Comparison of ENCODE assay signal across 9 cellular contexts in genomic region chr6:13431861-13432465, GRCh38. TPM values are rescaled to one million over a fixed set of nuclear protein-coding genes. Genes with fewer than 3 reads are reported as not detected.
DNase-seq lines count a peak whose midpoint lies in the region; ATAC-seq, FAIRE-seq and TF ChIP-seq lines count a peak whose summit lies in the region.
"Had no signal": no experiment of that assay in that cellular context is flagged by ENCODE, and none has a peak within 500 bp of the region (broad histone marks: within the 10 kb centered on the region; RNA-seq: fewer than 3 reads in every experiment).

No MANE protein-coding gene starts in this region.

- TF ChIP-seq CTCF in WTC11 (IDR thresholded peaks at IDR 0.05) = no peak
- TF ChIP-seq CTCF in endothelial cell of umbilical vein (IDR thresholded peaks at IDR 0.05; ENCODE audit: extremely low read depth in 1 of 2, insufficient read depth in 1 of 2, low read depth in 1 of 2, low read length in 2 of 2) = no peak
- TF ChIP-seq CTCF in hepatocyte (IDR thresholded peaks at IDR 0.05; ENCODE audit: poor library complexity) = no peak

- no peaks in the 10 kb centered on the region for H3K36me3 Mint-ChIP-seq in WTC11
- H3K36me3 Mint-ChIP-seq in stimulated activated naive CD8-positive, alpha-beta T cell treated with anti-CD3 and anti-CD28 coated beads, Interleukin-15, Interleukin-2, amounts not matched to agents 100 ng/mL and 50 ng/mL, for 24 hours (ENCODE audit: low read depth) = peaks cover 10% of the 10 kb centered on the region

- peak; percentile 89 for FAIRE-seq in endothelial cell of umbilical vein (lab: Jason Lieb, UNC)

- H3K9me3 Mint-ChIP-seq in WTC11 = no peaks in the 10 kb centered on the region
- peaks cover 8% of the 10 kb centered on the region for H3K9me3 Mint-ChIP-seq in stimulated activated naive CD8-positive, alpha-beta T cell treated with anti-CD3 and anti-CD28 coated beads, Interleukin-15, Interleukin-2, amounts not matched to agents 100 ng/mL and 50 ng/mL, for 24 hours

- BruUV-seq in endothelial cell of umbilical vein (replicated peaks; lab: Mats Ljungman, UMichigan) = no TSS peak

- 73% methylated on average over 5 of the region's 5 CpGs for WGBS in hepatocyte (ENCODE audit: low lambda C conversion rate, missing lambda C conversion rate)

- H3K9me3 ChIP-seq in endothelial cell of umbilical vein (replicated peaks; ENCODE audit: control insufficient read depth, insufficient read depth, low read length) (no peaks in the 10 kb centered on the region), hepatocyte (ENCODE audit: low read depth) (no peaks in the 10 kb centered on the region)

- H3K36me3 ChIP-seq in endothelial cell of umbilical vein (ENCODE audit: control insufficient read depth in 2 of 2, extremely low read depth in 1 of 2, insufficient read depth in 2 of 2, low read length in 2 of 2) (no peaks in the 10 kb centered on the region), hepatocyte (replicated peaks; ENCODE audit: insufficient read depth, low read depth) (no peaks in the 10 kb centered on the region)
- H3K36me3 ChIP-seq: WERI-Rb-1 had no signal

- no peaks in the 10 kb centered on the region for H3K9me2 ChIP-seq in hepatocyte (replicated peaks; ENCODE audit: insufficient read depth)

- H3K79me2 ChIP-seq in endothelial cell of umbilical vein (ENCODE audit: control insufficient read depth, insufficient read depth, low read length) (peaks cover 2% of the 10 kb centered on the region), hepatocyte (no peaks in the 10 kb centered on the region)

- dilution Hi-C loops in endothelial cell of umbilical vein (cut with MboI; ENCODE audit: extremely low pct_ligation_motif_present, low sequenced_read_pairs) = no loop called here

- TF ChIP-seq POLR2A in endothelial cell of umbilical vein (IDR thresholded peaks at IDR 0.05; ENCODE audit: low read depth, low read length) = no peak

- H3K4me1 ChIP-seq in endothelial cell of umbilical vein (ENCODE audit: control insufficient read depth, extremely low read depth, insufficient read depth, low read length) (peaks cover 12% of the 10 kb centered on the region), hepatocyte (ENCODE audit: insufficient read depth) (no peaks in the 10 kb centered on the region)

- CTCF ChIA-PET in WTC11 (lab: Charles Lee) (interaction anchor here (0.7 to 0.8 kb wide), 2 partner anchors 20 to 908 kb away, joined by 3 read pairs; no protein-coding TSS in a partner anchor), endothelial cell of umbilical vein (lab: Charles Lee) (interaction anchor here (0.8 to 1.3 kb wide), 5 partner anchors 9 to 27 kb away, joined by 3 read pairs; no protein-coding TSS in a partner anchor)

- no peak overlapping the region for H3K27ac ChIP-seq in endothelial cell of umbilical vein (ENCODE audit: insufficient read depth, low read depth, low read length)
- no peak overlapping the region for H3K27ac ChIP-seq in hepatocyte
- H3K27ac ChIP-seq: WERI-Rb-1 had no signal

- no peak overlapping the region for H3K4me2 ChIP-seq in endothelial cell of umbilical vein (ENCODE audit: insufficient read depth, low read length)
- no peak overlapping the region for H3K4me2 ChIP-seq in hepatocyte

- no peaks in the 10 kb centered on the region for H3K9me1 ChIP-seq in endothelial cell of umbilical vein (replicated peaks; ENCODE audit: control insufficient read depth, extremely low read depth, insufficient read depth, low read length)

- intact Hi-C loops in endothelial cell of umbilical vein (cut with micrococcal nuclease) = no loop called here

- H4K20me1 ChIP-seq in endothelial cell of umbilical vein (replicated peaks; ENCODE audit: control insufficient read depth, extremely low read depth, insufficient read depth, low read length) = no peaks in the 10 kb centered on the region
- H4K20me1 ChIP-seq in hepatocyte (ENCODE audit: insufficient read depth, poor library complexity, severe bottlenecking) = no peaks in the 10 kb centered on the region

- peak; percentile 39 for ATAC-seq in WTC11
- ATAC-seq in esophagus mucosa = no peak

- H2AFZ ChIP-seq in endothelial cell of umbilical vein (ENCODE audit: low read depth, low read length) = no peak overlapping the region
- no peak overlapping the region for H2AFZ ChIP-seq in hepatocyte

- no peak overlapping the region for H3K4me3 ChIP-seq in endothelial cell of umbilical vein (replicated peaks in 1 of 3; ENCODE audit: insufficient read depth in 1 of 3, low read depth in 1 of 3, low read length in 3 of 3)
- H3K4me3 ChIP-seq in hepatocyte = no peak overlapping the region

- no peak overlapping the region for H3K9ac ChIP-seq in endothelial cell of umbilical vein (replicated peaks; ENCODE audit: extremely low read depth, insufficient read depth, low read length)

- H3K27ac Mint-ChIP-seq in WTC11 = peak overlapping the region; percentile 81; the same call in 1 of the 2 replicates
- peak overlapping the region; percentile 89 for H3K27ac Mint-ChIP-seq in stimulated activated naive CD8-positive, alpha-beta T cell treated with anti-CD3 and anti-CD28 coated beads, Interleukin-15, Interleukin-2, amounts not matched to agents 100 ng/mL and 50 ng/mL, for 24 hours

- DNase-seq in activated gamma-delta T cell treated with Interleukin-2 at 50 U/mL for 16 hours (peak; percentile 34), activated gamma-delta T cell (lab: John Stamatoyannopoulos, UW) (no peak), WTC11 (ENCODE audit: low spot score) (no peak), endothelial cell of umbilical vein (ENCODE audit: low read depth, low spot score) (peak; percentile 69), NCI-H1417 (lab: John Stamatoyannopoulos, UW) (no peak), hepatocyte (ENCODE audit: low spot score) (no peak)
- DNase-seq: WERI-Rb-1 had no signal

- H3K27me3 ChIP-seq in endothelial cell of umbilical vein (ENCODE audit: control insufficient read depth in 2 of 2, insufficient read depth in 2 of 2, low read length in 2 of 2) = no peaks in the 10 kb centered on the region
- no peaks in the 10 kb centered on the region for H3K27me3 ChIP-seq in hepatocyte

- POLR2A ChIA-PET in WTC11 (lab: Charles Lee) (interaction anchor here (0.7 kb wide), 1 partner anchor 64 kb away, joined by 3 read pairs; no protein-coding TSS in a partner anchor), endothelial cell of umbilical vein (lab: Charles Lee) (no interaction called here)

- peaks cover 43% of the 10 kb centered on the region for H3K4me1 Mint-ChIP-seq in WTC11
- peaks cover 95% of the 10 kb centered on the region for H3K4me1 Mint-ChIP-seq in stimulated activated naive CD8-positive, alpha-beta T cell treated with anti-CD3 and anti-CD28 coated beads, Interleukin-15, Interleukin-2, amounts not matched to agents 100 ng/mL and 50 ng/mL, for 24 hours (ENCODE audit: low read depth)

- no peaks in the 10 kb centered on the region for H3K27me3 Mint-ChIP-seq in WTC11 (ENCODE audit: low read depth)
- H3K27me3 Mint-ChIP-seq in stimulated activated naive CD8-positive, alpha-beta T cell treated with anti-CD3 and anti-CD28 coated beads, Interleukin-15, Interleukin-2, amounts not matched to agents 100 ng/mL and 50 ng/mL, for 24 hours = no peaks in the 10 kb centered on the region

- no peak overlapping the region for H3K4me3 Mint-ChIP-seq in WTC11
- peak overlapping the region; percentile 75 for H3K4me3 Mint-ChIP-seq in stimulated activated naive CD8-positive, alpha-beta T cell treated with anti-CD3 and anti-CD28 coated beads, Interleukin-15, Interleukin-2, amounts not matched to agents 100 ng/mL and 50 ng/mL, for 24 hours

TF ChIP-seq in WTC11, 78 proteins besides CTCF, POLR2A, EP300 and RAD21:
- TF ChIP-seq E2F1 (CRISPR knock-in tag; IDR thresholded peaks at IDR 0.05) (no peak), MAX (CRISPR knock-in tag; IDR thresholded peaks at IDR 0.05) (no peak)

TF ChIP-seq in endothelial cell of umbilical vein, 7 proteins besides CTCF, POLR2A, EP300 and RAD21:
- TF ChIP-seq GATA2 (IDR thresholded peaks at IDR 0.05; ENCODE audit: insufficient read depth, insufficient read length, low read depth, low read length) = no peak
- peak; percentile 64 for TF ChIP-seq FOS (IDR thresholded peaks at IDR 0.05; ENCODE audit: borderline replicate concordance, insufficient read depth, low read length)
- no peak for TF ChIP-seq MYC (IDR thresholded peaks at IDR 0.05; ENCODE audit: low read depth, low read length)
TF ChIP-seq in endothelial cell of umbilical vein: peak in this region for 1.

RNA-seq across cellular contexts. Expression of gene GFOD1, which starts 55.4 kb away (rescaled TPM):
- total RNA-seq in WTC11 (2021) (5.2 to 8.5 TPM (median 5.8 TPM) in 3 replicates), endothelial cell of umbilical vein (24.1 and 26.3 TPM in 2 replicates), hepatocyte (3.3 and 3.5 TPM in 2 replicates), esophagus mucosa (22.8 TPM)
- polyA plus RNA-seq in endothelial cell of umbilical vein (10.8 and 12.1 TPM in 2 replicates), hepatocyte (2.3 and 2.8 TPM in 2 replicates)
- 9.3 and 11.7 TPM in 2 replicates for polyA plus RNA-seq in endothelial cell of umbilical vein (2011; cell fraction: cytosol; rRNA removed)
- 22.4 and 23.3 TPM in 2 replicates for polyA plus RNA-seq in endothelial cell of umbilical vein (2011; cell fraction: nucleus; rRNA removed)
- 3.4 and 4.5 TPM in 2 replicates for polyA plus RNA-seq in endothelial cell of umbilical vein (2012)
- 39.3 and 39.6 TPM in 2 replicates for polyA minus RNA-seq in endothelial cell of umbilical vein
- 8.0 TPM for polyA minus RNA-seq in endothelial cell of umbilical vein (2011; cell fraction: cytosol; rRNA and poly(A)+ RNA removed)
- 47.0 and 49.5 TPM in 2 replicates for polyA minus RNA-seq in endothelial cell of umbilical vein (2011; cell fraction: nucleus; rRNA and poly(A)+ RNA removed)

Comparison
In these comparisons a context has a peak if more than half of its experiments do, and no peak if none do; other contexts are left out.
1. DNase-seq: peak in activated gamma-delta T cell treated with Interleukin-2 at 50 U/mL for 16 hours (single experiment) and endothelial cell of umbilical vein (single experiment); none in activated gamma-delta T cell (single experiment), WTC11 (single experiment), NCI-H1417 (0 of 3) and hepatocyte (single experiment).